In the genomic region with DNA sequence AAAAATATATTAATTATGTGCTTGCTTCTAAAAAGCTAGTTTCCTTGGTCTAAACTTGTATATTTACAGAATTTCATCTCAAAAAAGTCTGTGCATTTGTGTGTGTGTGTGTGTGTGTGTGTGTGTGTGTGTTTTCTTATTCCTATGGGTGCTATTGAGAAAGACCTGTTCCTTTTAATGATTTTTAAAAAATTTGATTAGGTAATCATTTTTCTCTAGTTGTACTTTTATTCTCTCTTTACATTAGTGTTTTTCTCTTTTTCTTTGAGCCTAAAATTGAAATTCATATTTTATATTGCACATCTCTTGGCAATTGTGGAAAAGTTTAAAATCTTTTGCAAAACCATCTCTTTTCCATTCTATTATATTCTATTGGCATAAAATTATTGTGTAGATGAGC, we compare ENCODE assay signal across 4 cellular contexts.
TF ChIP-seq lines count a peak whose summit lies in the region.

No MANE protein-coding gene starts in this region.

TF ChIP-seq in HepG2, 621 proteins besides CTCF, POLR2A, EP300 and RAD21:
- TF ChIP-seq MAFK (conservative IDR thresholded peaks at IDR 0.05 in 1 of 2, IDR thresholded peaks at IDR 0.05 in 1 of 2; ENCODE audit: low read length in 2 of 2), result peak; percentile 30 to 75; a peak in 3 of 4 replicates
- TF ChIP-seq MAFF (IDR thresholded peaks at IDR 0.05; ENCODE audit: low read depth, low read length), result peak; percentile 49; the same call in 1 of the 2 replicates
- no peak for TF ChIP-seq ZNF337 (CRISPR knock-in tag; IDR thresholded peaks at IDR 0.05; ENCODE audit: borderline replicate concordance, low read depth)
- no peak for TF ChIP-seq SRSF1 (optimal IDR thresholded peaks at IDR 0.05; ENCODE audit: low read depth, low read length)
- TF ChIP-seq RARG (CRISPR knock-in tag; IDR thresholded peaks at IDR 0.05; ENCODE audit: low read depth), result no peak
- TF ChIP-seq, protein P1, sequence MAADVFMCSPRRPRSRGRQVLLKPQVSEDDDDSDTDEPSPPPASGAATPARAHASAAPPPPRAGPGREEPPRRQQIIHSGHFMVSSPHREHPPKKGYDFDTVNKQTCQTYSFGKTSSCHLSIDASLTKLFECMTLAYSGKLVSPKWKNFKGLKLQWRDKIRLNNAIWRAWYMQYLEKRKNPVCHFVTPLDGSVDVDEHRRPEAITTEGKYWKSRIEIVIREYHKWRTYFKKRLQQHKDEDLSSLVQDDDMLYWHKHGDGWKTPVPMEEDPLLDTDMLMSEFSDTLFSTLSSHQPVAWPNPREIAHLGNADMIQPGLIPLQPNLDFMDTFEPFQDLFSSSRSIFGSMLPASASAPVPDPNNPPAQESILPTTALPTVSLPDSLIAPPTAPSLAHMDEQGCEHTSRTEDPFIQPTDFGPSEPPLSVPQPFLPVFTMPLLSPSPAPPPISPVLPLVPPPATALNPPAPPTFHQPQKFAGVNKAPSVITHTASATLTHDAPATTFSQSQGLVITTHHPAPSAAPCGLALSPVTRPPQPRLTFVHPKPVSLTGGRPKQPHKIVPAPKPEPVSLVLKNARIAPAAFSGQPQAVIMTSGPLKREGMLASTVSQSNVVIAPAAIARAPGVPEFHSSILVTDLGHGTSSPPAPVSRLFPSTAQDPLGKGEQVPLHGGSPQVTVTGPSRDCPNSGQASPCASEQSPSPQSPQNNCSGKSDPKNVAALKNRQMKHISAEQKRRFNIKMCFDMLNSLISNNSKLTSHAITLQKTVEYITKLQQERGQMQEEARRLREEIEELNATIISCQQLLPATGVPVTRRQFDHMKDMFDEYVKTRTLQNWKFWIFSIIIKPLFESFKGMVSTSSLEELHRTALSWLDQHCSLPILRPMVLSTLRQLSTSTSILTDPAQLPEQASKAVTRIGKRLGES (CRISPR knock-in tag; IDR thresholded peaks at IDR 0.05; ENCODE audit: borderline replicate concordance), result no peak
TF ChIP-seq in HepG2: peak in this region for 2.

TF ChIP-seq in A549, 52 proteins besides CTCF, POLR2A, EP300 and RAD21:
- TF ChIP-seq TP53 (CRISPR knock-in tag; IDR thresholded peaks at IDR 0.05) (no peak), MAFK (IDR thresholded peaks at IDR 0.05; ENCODE audit: partially characterized antibody) (peak; percentile 17), HDAC2 (IDR thresholded peaks at IDR 0.05) (no peak), EHF (CRISPR knock-in tag; IDR thresholded peaks at IDR 0.05) (no peak), BHLHE40 (IDR thresholded peaks at IDR 0.05; ENCODE audit: low read depth, low read length) (no peak), HEYL (CRISPR knock-in tag; IDR thresholded peaks at IDR 0.05) (no peak), SREBF2 (IDR thresholded peaks at IDR 0.05) (no peak)
TF ChIP-seq in A549: peak in this region for 1.

TF ChIP-seq in IMR-90, 13 proteins besides CTCF, POLR2A, EP300 and RAD21:
- TF ChIP-seq RCOR1 (IDR thresholded peaks at IDR 0.05; ENCODE audit: insufficient replicate concordance, low read length), result no peak
- TF ChIP-seq MAFK (IDR thresholded peaks at IDR 0.05; ENCODE audit: low read depth, low read length), result peak; percentile 55
- no peak for TF ChIP-seq MXI1 (IDR thresholded peaks at IDR 0.05; ENCODE audit: borderline replicate concordance, low read depth, low read length)
- no peak for TF ChIP-seq CHD1 (IDR thresholded peaks at IDR 0.05; ENCODE audit: low read depth, low read length)
- no peak for TF ChIP-seq CEBPB (IDR thresholded peaks at IDR 0.05; ENCODE audit: low read depth, low read length)
TF ChIP-seq in IMR-90: peak in this region for 1.

TF ChIP-seq in K562, 482 proteins besides CTCF, POLR2A, EP300 and RAD21:
- no peak for TF ChIP-seq POLR2AphosphoS2 (IDR thresholded peaks at IDR 0.05; ENCODE audit: low read length)
- TF ChIP-seq ZNF785 (CRISPR knock-in tag; IDR thresholded peaks at IDR 0.05), result no peak
- no peak for TF ChIP-seq ZNF282 (CRISPR knock-in tag; IDR thresholded peaks at IDR 0.05)
- TF ChIP-seq ZNF253 (CRISPR knock-in tag; conservative IDR thresholded peaks at IDR 0.05), result no peak
- TF ChIP-seq ZNF316 (IDR thresholded peaks at IDR 0.05), result peak; percentile 22; the same call in 1 of the 2 replicates
- TF ChIP-seq ZKSCAN3 (CRISPR knock-in tag; IDR thresholded peaks at IDR 0.05), result no peak
